Comparison of ENCODE assay signal across 20 cellular contexts in the genomic region with DNA sequence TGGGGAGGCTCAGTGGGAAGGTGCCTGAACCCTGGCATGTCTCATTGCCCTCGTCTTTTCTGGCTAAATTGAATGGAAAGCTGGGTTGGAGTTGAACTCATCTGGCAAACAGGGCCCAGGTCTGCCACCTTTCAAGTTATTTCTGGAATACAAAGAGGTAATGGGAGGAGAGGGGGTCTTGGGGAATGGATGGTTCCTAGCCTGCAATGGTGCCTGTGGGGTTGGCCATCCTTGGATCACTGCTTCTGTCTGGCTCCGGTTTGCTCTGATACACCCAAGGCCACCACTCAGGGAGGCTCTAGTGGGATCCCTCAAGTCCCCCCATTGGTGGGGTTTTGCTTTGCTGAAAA. TPM values are rescaled to one million over a fixed set of nuclear protein-coding genes. Genes with fewer than 3 reads are reported as not detected.
A peak's percentile ranks its signal among the peaks of the same experiment; 100 is the strongest.
DNase-seq lines count a peak whose midpoint lies in the region; ATAC-seq and TF ChIP-seq lines count a peak whose summit lies in the region.
"Had no signal": no experiment of that assay in that cellular context is flagged by ENCODE, and none has a peak within 500 bp of the region (broad histone marks: within the 10 kb centered on the region; RNA-seq: fewer than 3 reads in every experiment).

No MANE protein-coding gene starts in this region.

- no peak overlapping the region for H3K18ac ChIP-seq in mesenchymal stem cell (ENCODE audit: low read depth in 1 of 2, low read length in 2 of 2)

- BruUV-seq in Calu3 (replicated peaks; lab: Mats Ljungman, UMichigan), result no TSS peak

- DNase-seq in Calu3 (no peak), colonic mucosa (no peak), mesenchymal stem cell (no peak), thyroid gland (peak in 1 of 2 donors; percentile 5), NCI-H2227 (lab: John Stamatoyannopoulos, UW; ENCODE audit: unreplicated experiment) (no peak), NCI-H187 treated with DMSO at 0.1 percent for 48 hours (lab: John Stamatoyannopoulos, UW) (no peak)
- DNase-seq in stimulated activated CD4-positive, alpha-beta T cell treated with anti-CD3 and anti-CD28 coated beads, Interleukin-4, amount 100 ng/mL, for 1 hour, result no peak
- DNase-seq: activated CD4-positive, alpha-beta T cell treated with anti-CD3 and anti-CD28 coated beads for 1 hour; activated CD8-positive, alpha-beta memory T cell treated with anti-CD3 and anti-CD28 coated beads for 24 hours; activated T-cell treated with anti-CD3 and anti-CD28 coated beads, Interleukin-2, amount 50 U/mL, for 48 hours; DND-41; effector memory CD4-positive, alpha-beta T cell; KBM-7; NCI-H1436 treated with DMSO at 0.1 percent for 48 hours; NCI-H69 had no signal

- H2BK12ac ChIP-seq in mesenchymal stem cell (ENCODE audit: low read length in 2 of 2), result no peak overlapping the region

- no peak overlapping the region for H3K4me2 ChIP-seq in mesenchymal stem cell (ENCODE audit: low read length, poor library complexity, severe bottlenecking)

- H4K8ac ChIP-seq in mesenchymal stem cell (ENCODE audit: low read length), result no peak overlapping the region

- H4K91ac ChIP-seq in mesenchymal stem cell (ENCODE audit: low read length), result no peak overlapping the region

- intact Hi-C loops in Calu3 (cut with micrococcal nuclease; ENCODE audit: unreplicated experiment), result no loop called here
- intact Hi-C loops in colonic mucosa (cut with DNase I), result no loop called here
- intact Hi-C loops in thyroid gland (cut with DNase I), result no loop called here

- peak overlapping the region; percentile 75 for H2BK5ac ChIP-seq in mesenchymal stem cell (ENCODE audit: low read depth, low read length, poor library complexity, severe bottlenecking)

- H3K9me3 Mint-ChIP-seq in Calu3 (ENCODE audit: low read depth, unreplicated experiment), result no peaks in the 10 kb centered on the region
- H3K9me3 Mint-ChIP-seq: activated naive CD4-positive, alpha-beta T cell treated with anti-CD3 and anti-CD28 coated beads, Interleukin-2, amount 50 U/mL, for 72 hours had no signal

- peaks cover 35% of the 10 kb centered on the region for H3K4me1 Mint-ChIP-seq in Calu3 (ENCODE audit: low read depth, unreplicated experiment)

- H3K9ac ChIP-seq in colonic mucosa (ENCODE audit: low read depth in 2 of 2, low read length in 2 of 2) (peak overlapping the region in 1 of 2 donors; percentile 41), mesenchymal stem cell (ENCODE audit: low read length) (peak overlapping the region; percentile 47)
- H3K9ac ChIP-seq: parathyroid adenoma had no signal

- H2BK120ac ChIP-seq in mesenchymal stem cell (ENCODE audit: low read depth, low read length), result no peak overlapping the region

- no peaks in the 10 kb centered on the region for H3K9me3 ChIP-seq in colonic mucosa
- H3K9me3 ChIP-seq in mesenchymal stem cell (ENCODE audit: control insufficient read depth, low read length), result no peaks in the 10 kb centered on the region
- H3K9me3 ChIP-seq in thyroid gland, result no peaks in the 10 kb centered on the region

- H2AFZ ChIP-seq in mesenchymal stem cell (ENCODE audit: low read depth, low read length), result no peak overlapping the region

- no peak overlapping the region for H3K4ac ChIP-seq in mesenchymal stem cell (ENCODE audit: low read depth in 1 of 2, low read length in 2 of 2)

- no peak overlapping the region for H3K23ac ChIP-seq in mesenchymal stem cell (ENCODE audit: low read length in 2 of 2)

- WGBS in mesenchymal stem cell, result 90% methylated on average over 2 of the region's 2 CpGs
- 85% methylated on average over 2 of the region's 2 CpGs; no CpG with 5 or more reads in 1 of the 2 donors for WGBS in thyroid gland, 2 donors

- H3K27ac ChIP-seq in colonic mucosa, result peak overlapping the region; percentile 63
- peak overlapping the region; percentile 99 for H3K27ac ChIP-seq in mesenchymal stem cell (ENCODE audit: low read length, poor library complexity, severe bottlenecking)
- peak overlapping the region; percentile 66 to 92 (median 74) for H3K27ac ChIP-seq in thyroid gland
- H3K27ac ChIP-seq: parathyroid adenoma had no signal

- H3K4me3 Mint-ChIP-seq in Calu3 (ENCODE audit: low read depth, unreplicated experiment), result no peak overlapping the region

- H3K27me3 Mint-ChIP-seq in Calu3 (ENCODE audit: unreplicated experiment), result no peaks in the 10 kb centered on the region

- no peak overlapping the region for H3K14ac ChIP-seq in mesenchymal stem cell (ENCODE audit: low read length in 2 of 2)

- peaks cover 7% of the 10 kb centered on the region for H3K79me1 ChIP-seq in mesenchymal stem cell (replicated peaks; ENCODE audit: low read length, poor library complexity, severe bottlenecking)

- no peak for ATAC-seq in HG03135 (IDR thresholded peaks at IDR 0.05; ENCODE audit: unreplicated experiment)
- ATAC-seq: activated naive CD4-positive, alpha-beta T cell treated with anti-CD3 and anti-CD28 coated beads, Interleukin-2, amount 50 U/mL, for 72 hours; GM12878 had no signal

- peaks cover 24% of the 10 kb centered on the region for H3K36me3 Mint-ChIP-seq in Calu3 (ENCODE audit: insufficient read depth, unreplicated experiment)
- H3K36me3 Mint-ChIP-seq: activated naive CD4-positive, alpha-beta T cell treated with anti-CD3 and anti-CD28 coated beads, Interleukin-2, amount 50 U/mL, for 72 hours had no signal

- no peaks in the 10 kb centered on the region for H3K27me3 ChIP-seq in colonic mucosa
- no peaks in the 10 kb centered on the region for H3K27me3 ChIP-seq in mesenchymal stem cell (ENCODE audit: control insufficient read depth in 1 of 2, insufficient read depth in 1 of 2, low read length in 2 of 2)
- no peaks in the 10 kb centered on the region for H3K27me3 ChIP-seq in thyroid gland

- H3K36me3 ChIP-seq in colonic mucosa (no peaks in the 10 kb centered on the region), mesenchymal stem cell (ENCODE audit: control insufficient read depth in 1 of 2, insufficient read depth in 2 of 2, low read depth in 1 of 2, low read length in 2 of 2) (peaks cover 6 to 24% of the 10 kb centered on the region in 2 experiments), thyroid gland (peaks cover 23 to 32% of the 10 kb centered on the region in 2 donors)

- TF ChIP-seq POLR2A in thyroid gland (IDR thresholded peaks at IDR 0.05), result no peak

- H3K4me3 ChIP-seq in colonic mucosa (no peak overlapping the region), mesenchymal stem cell (ENCODE audit: insufficient read depth in 1 of 2, low read depth in 1 of 2, low read length in 2 of 2) (no peak overlapping the region), thyroid gland (replicated peaks in 1 of 3) (no peak overlapping the region)
- H3K4me3 ChIP-seq: GM12878 had no signal

- CTCF ChIA-PET in Calu3 (lab: Charles Lee), result interaction anchor here (0.6 to 0.8 kb wide), 2 partner anchors 16 to 168 kb away, joined by 3 read pairs; no protein-coding TSS in a partner anchor

- TF ChIP-seq CTCF in Calu3 (IDR thresholded peaks at IDR 0.05; ENCODE audit: unreplicated experiment) (no peak), colonic mucosa (IDR thresholded peaks at IDR 0.05) (no peak), thyroid gland (IDR thresholded peaks at IDR 0.05) (no peak)

- no peak overlapping the region for H2BK15ac ChIP-seq in mesenchymal stem cell (ENCODE audit: low read depth, poor library complexity, severe bottlenecking)

- peak overlapping the region; percentile 94 for H2AK5ac ChIP-seq in mesenchymal stem cell (ENCODE audit: low read length, severe bottlenecking)

- peaks cover 8% of the 10 kb centered on the region for H3K4me1 ChIP-seq in colonic mucosa
- peaks cover 48% of the 10 kb centered on the region for H3K4me1 ChIP-seq in mesenchymal stem cell (ENCODE audit: control insufficient read depth, insufficient read depth, low read depth, low read length)
- peaks cover 77 to 99% of the 10 kb centered on the region in 2 donors for H3K4me1 ChIP-seq in thyroid gland

- peak overlapping the region; percentile 87 for H3K27ac Mint-ChIP-seq in Calu3 (ENCODE audit: unreplicated experiment)
- H3K27ac Mint-ChIP-seq: activated naive CD4-positive, alpha-beta T cell treated with anti-CD3 and anti-CD28 coated beads, Interleukin-2, amount 50 U/mL, for 72 hours had no signal

RNA-seq across cellular contexts. Expression of a gene that starts 45.3 kb away (rescaled TPM):
- total RNA-seq in Calu3 (2022) (58.7 and 64.5 TPM in 2 replicates), colonic mucosa (10 to 100 TPM; 36.5 to 50.6 TPM), thyroid gland (100 to 1,000 TPM in 3 of 4 donors, 10 to 100 TPM in 1; 63.7 to 136 (median 111) TPM)
- 0.37 TPM for polyA plus RNA-seq in mesenchymal stem cell (2013, experiment 1 of 2)
- polyA plus RNA-seq in mesenchymal stem cell (2013, experiment 2 of 2), result 0.45 TPM

RNA-seq across cellular contexts. Expression of a gene that starts 59.7 kb away (rescaled TPM):
- total RNA-seq in Calu3 (2022) (12.2 and 14.5 TPM in 2 replicates), colonic mucosa (1 to 10 TPM; 1.1 to 1.9 TPM), thyroid gland (1,000 to 10,000 TPM; 1,318 to 2,156 (median 1,767) TPM)
- 0.03 TPM for polyA plus RNA-seq in mesenchymal stem cell (2013, experiment 1 of 2)
- polyA plus RNA-seq in mesenchymal stem cell (2013, experiment 2 of 2), result 0.10 TPM
- total RNA-seq: cerebellum had no signal

Comparison
In these comparisons a context has a peak if more than half of its experiments do, and no peak if none do; other contexts are left out.
1. RNA of a gene that starts 59.7 kb away (total RNA-seq): 1,318 to 2,156 TPM in thyroid gland; 12.2 to 14.5 TPM in Calu3 and 1.1 to 1.9 TPM in colonic mucosa; every median in the first group is over 10 times any median in the second.
2. Peak in every context shown above with its lines, with median percentiles within 50 percentile points of each other: H3K27ac ChIP-seq.